Comparison of ENCODE assay signal across 24 cellular contexts in the genomic region with DNA sequence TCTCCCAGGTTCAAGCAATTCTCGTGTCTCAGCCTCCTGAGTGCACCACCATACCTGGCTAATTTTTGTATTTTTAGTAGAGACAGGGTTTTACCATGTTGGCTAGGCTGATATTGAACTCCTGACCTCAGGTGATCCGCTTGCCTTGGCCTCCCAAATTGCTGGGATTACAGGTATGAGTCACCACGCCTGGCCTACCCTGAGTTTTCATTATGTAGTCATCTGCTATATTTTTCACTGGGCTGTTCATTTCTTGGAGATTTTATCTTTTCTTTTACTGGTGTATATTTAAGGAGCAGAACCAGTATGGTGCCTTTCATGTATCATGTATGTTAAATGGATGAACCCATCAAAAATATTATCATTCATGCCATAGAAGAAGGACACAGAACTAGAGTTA.
"Had no signal": no experiment of that assay in that cellular context is flagged by ENCODE, and none has a peak within 500 bp of the region (broad histone marks: within the 10 kb centered on the region; RNA-seq: fewer than 3 reads in every experiment).

No MANE protein-coding gene starts in this region.

- H3K27me3 Mint-ChIP-seq: activated naive CD8-positive, alpha-beta T cell treated with anti-CD3 and anti-CD28 coated beads, Interleukin-2, amount 10 ng/mL, durations not matched to agents 7 days and 5 days had no signal

- H3K9me3 ChIP-seq: adrenal gland had no signal

- H3K36me3 Mint-ChIP-seq: activated naive CD8-positive, alpha-beta T cell treated with anti-CD3 and anti-CD28 coated beads, Interleukin-2, amount 10 ng/mL, durations not matched to agents 7 days and 5 days; WTC11 had no signal

- DNase-seq: activated CD4-positive, alpha-beta T cell treated with anti-CD3 and anti-CD28 coated beads for 48 hours; activated CD4-positive, alpha-beta T cell treated with anti-CD3 and anti-CD28 coated beads, Interleukin-2, amount 50 U/mL, for 4 hours; activated CD4-positive, CD25-positive, alpha-beta regulatory T cell treated with anti-CD3 and anti-CD28 coated beads, Interleukin-2, amount 50 U/mL, for 72 hours; activated CD8-positive, alpha-beta memory T cell treated with anti-CD3 and anti-CD28 coated beads, Interleukin-2, amount 50 U/mL, for 48 hours; activated CD8-positive, alpha-beta T cell treated with anti-CD3 and anti-CD28 coated beads, Interleukin-2, amount 10 ng/mL, durations not matched to agents 7 days and 5 days; activated naive CD4-positive, alpha-beta T cell treated with anti-CD3 and anti-CD28 coated beads, Interleukin-2, amount 50 U/mL, for 16 hours; activated naive CD8-positive, alpha-beta T cell treated with anti-CD3 and anti-CD28 coated beads, Interleukin-2, amount 10 ng/mL, durations not matched to agents 7 days and 5 days; activated T-cell treated with anti-CD3 and anti-CD28 coated beads, Interleukin-2, amount 50 U/mL, for 1 hour; adrenal gland; anterior cingulate cortex; central memory CD4-positive, alpha-beta T cell; NCI-H1092; NCI-H1417; NCI-H1930; NCI-H2171; NCI-H2227 treated with DMSO at 0.1 percent for 48 hours; NCI-H446 treated with DMSO at 0.1 percent for 48 hours; NCI-H774; NK-92 treated with Interleukin-12 subunit alpha and Interleukin-12 subunit beta, amount 100 ng/mL, for 24 hours; OCI-M1; RPMI8226; T-helper 17 cell; T-helper 9 cell had no signal

- H3K4me3 Mint-ChIP-seq: activated CD8-positive, alpha-beta T cell treated with anti-CD3 and anti-CD28 coated beads, Interleukin-2, amount 10 ng/mL, durations not matched to agents 7 days and 5 days; activated naive CD8-positive, alpha-beta T cell treated with anti-CD3 and anti-CD28 coated beads, Interleukin-2, amount 10 ng/mL, durations not matched to agents 7 days and 5 days; T-helper 17 cell; WTC11 had no signal

- H3K9me3 Mint-ChIP-seq: activated naive CD8-positive, alpha-beta T cell treated with anti-CD3 and anti-CD28 coated beads, Interleukin-2, amount 10 ng/mL, durations not matched to agents 7 days and 5 days had no signal

- H3K4me3 ChIP-seq: adrenal gland had no signal

- H3K36me3 ChIP-seq: adrenal gland had no signal

- H3K27me3 ChIP-seq: adrenal gland had no signal

- H3K27ac Mint-ChIP-seq: activated CD8-positive, alpha-beta T cell treated with anti-CD3 and anti-CD28 coated beads, Interleukin-2, amount 10 ng/mL, durations not matched to agents 7 days and 5 days; activated naive CD8-positive, alpha-beta T cell treated with anti-CD3 and anti-CD28 coated beads, Interleukin-2, amount 10 ng/mL, durations not matched to agents 7 days and 5 days; T-helper 17 cell; WTC11 had no signal

- H3K27ac ChIP-seq: adrenal gland had no signal

- H3K4me1 Mint-ChIP-seq: activated naive CD8-positive, alpha-beta T cell treated with anti-CD3 and anti-CD28 coated beads, Interleukin-2, amount 10 ng/mL, durations not matched to agents 7 days and 5 days; T-helper 17 cell; WTC11 had no signal

- H3K4me1 ChIP-seq: adrenal gland had no signal
